ENCODE assay signal across 20 cellular contexts in the genomic region with DNA sequence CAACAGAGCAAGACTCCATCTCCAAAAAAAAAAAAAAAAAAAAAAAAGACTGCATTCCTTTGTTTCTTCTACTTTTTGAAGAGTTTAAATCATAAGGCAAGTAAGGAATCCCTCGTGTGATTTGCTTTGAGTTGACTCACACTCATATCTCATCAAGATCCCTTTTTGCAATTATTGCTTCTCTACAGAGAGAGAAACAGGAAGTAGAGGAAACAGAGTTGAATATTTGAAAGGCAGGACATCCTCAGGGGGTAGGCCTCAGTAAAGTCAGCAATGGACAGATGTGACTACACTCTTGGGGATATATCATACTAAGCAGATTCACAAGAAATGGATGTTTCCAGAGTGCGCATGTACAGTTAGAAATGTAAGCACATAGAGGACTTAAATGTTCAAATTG. TPM values are rescaled to one million over a fixed set of nuclear protein-coding genes. Genes with fewer than 3 reads are reported as not detected.
DNase-seq lines count a peak whose midpoint lies in the region; FAIRE-seq and TF ChIP-seq lines count a peak whose summit lies in the region.
"Had no signal": no experiment of that assay in that cellular context is flagged by ENCODE, and none has a peak within 500 bp of the region (broad histone marks: within the 10 kb centered on the region; RNA-seq: fewer than 3 reads in every experiment).

No MANE protein-coding gene starts in this region.

- no peak overlapping the region for H3K4me3 ChIP-seq in AG10803 (ENCODE audit: low read length)
- H3K4me3 ChIP-seq in fibroblast of pulmonary artery (replicated peaks; ENCODE audit: low read depth, low read length): no peak overlapping the region
- H3K4me3 ChIP-seq: gastrocnemius medialis, neural progenitor cell, thyroid gland had no signal

- peaks cover 8% of the 10 kb centered on the region for H3K27me3 Mint-ChIP-seq in glutamatergic neuron (ENCODE audit: unreplicated experiment)
- H3K27me3 Mint-ChIP-seq in activated naive CD8-positive, alpha-beta T cell treated with anti-CD3 and anti-CD28 coated beads for 36 hours: no peaks in the 10 kb centered on the region
- H3K27me3 Mint-ChIP-seq: activated CD8-positive, alpha-beta T cell treated with anti-CD3 and anti-CD28 coated beads for 36 hours; T-cell had no signal

- no peak for TF ChIP-seq CTCF in AG10803 (conservative IDR thresholded peaks at IDR 0.05; ENCODE audit: low read length)
- no peak for TF ChIP-seq CTCF in fibroblast of pulmonary artery (IDR thresholded peaks at IDR 0.05; ENCODE audit: low read length, missing control alignments)
- TF ChIP-seq CTCF in glutamatergic neuron (IDR thresholded peaks at IDR 0.05; ENCODE audit: partially characterized antibody, unreplicated experiment): no peak

- H3K36me3 Mint-ChIP-seq in glutamatergic neuron (ENCODE audit: unreplicated experiment): peaks cover 15% of the 10 kb centered on the region
- H3K36me3 Mint-ChIP-seq in activated naive CD8-positive, alpha-beta T cell treated with anti-CD3 and anti-CD28 coated beads for 36 hours: no peaks in the 10 kb centered on the region
- H3K36me3 Mint-ChIP-seq: activated naive CD4-positive, alpha-beta T cell treated with anti-CD3 and anti-CD28 coated beads, Interleukin-2, amount 10 ng/mL, durations not matched to agents 7 days and 5 days; neural progenitor cell; T-cell had no signal

- no peak overlapping the region for H3K27ac Mint-ChIP-seq in glutamatergic neuron (ENCODE audit: unreplicated experiment)
- no peak overlapping the region for H3K27ac Mint-ChIP-seq in activated naive CD8-positive, alpha-beta T cell treated with anti-CD3 and anti-CD28 coated beads for 36 hours
- H3K27ac Mint-ChIP-seq: activated CD8-positive, alpha-beta T cell treated with anti-CD3 and anti-CD28 coated beads for 36 hours; activated naive CD4-positive, alpha-beta T cell treated with anti-CD3 and anti-CD28 coated beads, Interleukin-2, amount 10 ng/mL, durations not matched to agents 7 days and 5 days; neural progenitor cell had no signal

- no peak for TF ChIP-seq POLR2A in GM12891 (IDR thresholded peaks at IDR 0.05; ENCODE audit: low read depth, low read length)

- FAIRE-seq in GM12891 (lab: Jason Lieb, UNC): peak; percentile 33

- DNase-seq in AG10803 (ENCODE audit: low read depth) (peak; percentile 25), GM12891 (ENCODE audit: insufficient read length, low spot score) (no peak), OCI-M1 (lab: John Stamatoyannopoulos, UW) (peak; percentile 49), fibroblast of pulmonary artery (ENCODE audit: low read depth) (peak; percentile 14), RKO (ENCODE audit: low spot score) (no peak), glutamatergic neuron (no peak)
- no peak for DNase-seq in stimulated activated CD4-positive, alpha-beta T cell treated with anti-CD3 and anti-CD28 coated beads, Interleukin-15, amount 100 ng/mL, for 24 hours
- no peak for DNase-seq in activated naive CD8-positive, alpha-beta T cell treated with anti-CD3 and anti-CD28 coated beads for 36 hours
- DNase-seq: activated CD8-positive, alpha-beta T cell treated with anti-CD3 and anti-CD28 coated beads for 36 hours; activated naive CD4-positive, alpha-beta T cell treated with anti-CD3 and anti-CD28 coated beads, Interleukin-2, amount 10 ng/mL, durations not matched to agents 7 days and 5 days; activated T-cell treated with anti-CD3 and anti-CD28 coated beads, Interleukin-2, amount 50 U/mL, for 4 hours; cortex of kidney; gastrocnemius medialis; NCI-H1436 treated with DMSO at 0.1 percent for 48 hours; NCI-H2171 treated with DMSO at 0.1 percent for 48 hours; NCI-H774; stimulated activated CD4-positive, alpha-beta T cell treated with anti-CD3 and anti-CD28 coated beads, Interleukin-12 subunit alpha, Interleukin-12 subunit beta, amount 100 ng/mL, for 4 hours; T-cell; thyroid gland had no signal

- H3K9me3 Mint-ChIP-seq in glutamatergic neuron (ENCODE audit: unreplicated experiment): peaks cover 8% of the 10 kb centered on the region
- H3K9me3 Mint-ChIP-seq in activated naive CD8-positive, alpha-beta T cell treated with anti-CD3 and anti-CD28 coated beads for 36 hours: no peaks in the 10 kb centered on the region
- H3K9me3 Mint-ChIP-seq: activated CD8-positive, alpha-beta T cell treated with anti-CD3 and anti-CD28 coated beads for 36 hours; activated naive CD4-positive, alpha-beta T cell treated with anti-CD3 and anti-CD28 coated beads, Interleukin-2, amount 10 ng/mL, durations not matched to agents 7 days and 5 days; activated T-cell treated with anti-CD3 and anti-CD28 coated beads, Interleukin-2, amount 50 U/mL, for 4 hours; T-cell had no signal

- H3K4me3 Mint-ChIP-seq in glutamatergic neuron (ENCODE audit: unreplicated experiment): no peak overlapping the region
- no peak overlapping the region for H3K4me3 Mint-ChIP-seq in activated naive CD8-positive, alpha-beta T cell treated with anti-CD3 and anti-CD28 coated beads for 36 hours
- H3K4me3 Mint-ChIP-seq: activated CD8-positive, alpha-beta T cell treated with anti-CD3 and anti-CD28 coated beads for 36 hours; activated naive CD4-positive, alpha-beta T cell treated with anti-CD3 and anti-CD28 coated beads, Interleukin-2, amount 10 ng/mL, durations not matched to agents 7 days and 5 days; activated T-cell treated with anti-CD3 and anti-CD28 coated beads, Interleukin-2, amount 50 U/mL, for 4 hours; neural progenitor cell; T-cell had no signal

- peaks cover 4% of the 10 kb centered on the region for H3K4me1 Mint-ChIP-seq in glutamatergic neuron (ENCODE audit: low read depth, unreplicated experiment)
- H3K4me1 Mint-ChIP-seq in activated naive CD8-positive, alpha-beta T cell treated with anti-CD3 and anti-CD28 coated beads for 36 hours: peaks cover 5% of the 10 kb centered on the region
- H3K4me1 Mint-ChIP-seq: activated naive CD4-positive, alpha-beta T cell treated with anti-CD3 and anti-CD28 coated beads, Interleukin-2, amount 10 ng/mL, durations not matched to agents 7 days and 5 days had no signal

TF ChIP-seq in GM12891, 5 proteins besides CTCF, POLR2A, EP300 and RAD21:
- TF ChIP-seq POU2F2 (IDR thresholded peaks at IDR 0.05; ENCODE audit: low read depth, low read length): no peak
- no peak for TF ChIP-seq POLR2AphosphoS5 (IDR thresholded peaks at IDR 0.05; ENCODE audit: low read depth, low read length)
- no peak for TF ChIP-seq PAX5 (IDR thresholded peaks at IDR 0.05; ENCODE audit: insufficient read depth, low read length, severe bottlenecking)
- TF ChIP-seq TAF1 (IDR thresholded peaks at IDR 0.05; ENCODE audit: low read depth, low read length): no peak
- TF ChIP-seq SPI1 (IDR thresholded peaks at IDR 0.05; ENCODE audit: low read depth, low read length): no peak

RNA-seq across cellular contexts. Expression of a gene that starts 11.2 kb away (rescaled TPM):
- polyA plus RNA-seq in GM12891 (2012; ENCODE audit: low read depth, missing spikeins): 4.2 TPM
- 22.9 TPM for total RNA-seq in glutamatergic neuron (ENCODE audit: unreplicated experiment)
- under 1 TPM; 0.06 to 0.08 TPM for total RNA-seq in activated naive CD8-positive, alpha-beta T cell treated with anti-CD3 and anti-CD28 coated beads for 36 hours

RNA-seq across cellular contexts. Expression of a gene that starts 58.9 kb away (rescaled TPM):
- polyA plus RNA-seq in GM12891 (2012; ENCODE audit: low read depth, missing spikeins): 1.2 TPM
- total RNA-seq in glutamatergic neuron (ENCODE audit: unreplicated experiment): 17.9 TPM
- 1 to 10 TPM; 4.2 TPM for total RNA-seq in activated naive CD8-positive, alpha-beta T cell treated with anti-CD3 and anti-CD28 coated beads for 36 hours

Comparison
In these comparisons a context has a peak if more than half of its experiments do, and no peak if none do; other contexts are left out.
1. DNase-seq: peak in AG10803 (single experiment), OCI-M1 (single experiment) and fibroblast of pulmonary artery (single experiment); none in GM12891 (single experiment), stimulated activated CD4-positive, alpha-beta T cell treated with anti-CD3 and anti-CD28 coated beads, Interleukin-15, amount 100 ng/mL, for 24 hours (single experiment), RKO (single experiment), glutamatergic neuron (single experiment) and activated naive CD8-positive, alpha-beta T cell treated with anti-CD3 and anti-CD28 coated beads for 36 hours (single experiment).
2. RNA of a gene that starts 11.2 kb away (total RNA-seq): 22.9 TPM in glutamatergic neuron (single experiment); 0.06 to 0.08 TPM in activated naive CD8-positive, alpha-beta T cell treated with anti-CD3 and anti-CD28 coated beads for 36 hours; every median in the first group is over 10 times any median in the second.